8 cellular contexts compared by ENCODE assay signal in genomic region chr10:29408847-29409240, GRCh38.
A peak's percentile ranks its signal among the peaks of the same experiment; 100 is the strongest.
DNase-seq lines count a peak whose midpoint lies in the region; ATAC-seq, FAIRE-seq and TF ChIP-seq lines count a peak whose summit lies in the region.

No MANE protein-coding gene starts in this region.

- peak overlapping the region; percentile 99 for H2AFZ ChIP-seq in keratinocyte (ENCODE audit: control insufficient read depth, low read length)

- H3K4me3 ChIP-seq in heart left ventricle = peak overlapping the region; percentile 52 to 89 (median 81)
- H3K4me3 ChIP-seq in WI38 (ENCODE audit: low read depth, low read length) = peak overlapping the region; percentile 80
- H3K4me3 ChIP-seq in keratinocyte (ENCODE audit: control insufficient read depth in 2 of 3, extremely low read depth in 1 of 3, insufficient read depth in 2 of 3, low read depth in 1 of 3, low read length in 3 of 3) = peak overlapping the region; percentile 57 to 84 (median 66)
- H3K4me3 ChIP-seq in uterus = peak overlapping the region; percentile 67 to 71

- H3K4me2 ChIP-seq in keratinocyte (ENCODE audit: control insufficient read depth, extremely low read depth, insufficient read depth, low read depth, low read length) = peak overlapping the region; percentile 95

- H3K9ac ChIP-seq in keratinocyte (ENCODE audit: control insufficient read depth, extremely low read depth, insufficient read depth, low read length) = peak overlapping the region; percentile 74

- dilution Hi-C loops in keratinocyte (cut with MboI; ENCODE audit: extremely low pct_ligation_motif_present, low sequenced_read_pairs) = no loop called here

- H3K9me1 ChIP-seq in keratinocyte (ENCODE audit: control insufficient read depth, extremely low read depth, insufficient read depth, low read length) = no peaks in the 10 kb centered on the region

- H3K27ac ChIP-seq in heart left ventricle (peak overlapping the region; percentile 78 to 95 (median 90)), keratinocyte (ENCODE audit: control insufficient read depth, insufficient read depth, low read length) (peak overlapping the region; percentile 75), uterus (peak overlapping the region; percentile 92 to 96)

- DNase-seq in heart left ventricle (no peak), Right ventricle myocardium superior (no peak), keratinocyte (ENCODE audit: low read depth, low spot score) (no peak), uterus (no peak), NCI-H1105 (lab: John Stamatoyannopoulos, UW) (no peak), T1000 (lab: John Stamatoyannopoulos, UW) (no peak)
- no peak for DNase-seq in activated effector memory CD4-positive, alpha-beta T cell treated with anti-CD3 and anti-CD28 coated beads, Interleukin-2, amount 50 U/mL, for 16 hours

- H3K27me3 ChIP-seq in heart left ventricle (no peaks in the 10 kb centered on the region), keratinocyte (ENCODE audit: control insufficient read depth, extremely low read depth, insufficient read depth, low read length) (no peaks in the 10 kb centered on the region), uterus (no peaks in the 10 kb centered on the region)

- TF ChIP-seq POLR2A in heart left ventricle (IDR thresholded peaks at IDR 0.05) (no peak), uterus (IDR thresholded peaks at IDR 0.05) (no peak)

- H3K79me2 ChIP-seq in keratinocyte (ENCODE audit: control insufficient read depth, insufficient read depth, low read length) = peaks cover 45% of the 10 kb centered on the region

- no peak for FAIRE-seq in keratinocyte (lab: Jason Lieb, UNC)

- TF ChIP-seq CTCF in heart left ventricle (IDR thresholded peaks at IDR 0.05) = no peak
- no peak for TF ChIP-seq CTCF in WI38 (IDR thresholded peaks at IDR 0.05; ENCODE audit: low read depth, low read length)
- TF ChIP-seq CTCF in keratinocyte (optimal IDR thresholded peaks at IDR 0.05 in 1 of 3, IDR thresholded peaks at IDR 0.05 in 1 of 3, conservative IDR thresholded peaks at IDR 0.05 in 1 of 3; ENCODE audit: extremely low read depth in 1 of 3, insufficient read depth in 2 of 3, low read length in 3 of 3) = no peak
- TF ChIP-seq CTCF in uterus (IDR thresholded peaks at IDR 0.05) = no peak

- H3K9me3 ChIP-seq in heart left ventricle (no peaks in the 10 kb centered on the region), keratinocyte (ENCODE audit: control insufficient read depth, low read depth, low read length) (no peaks in the 10 kb centered on the region), uterus (no peaks in the 10 kb centered on the region)

- intact Hi-C loops in heart left ventricle (cut with DNase I) (loop anchor here in 1 of 10 donors (10.0 kb wide), 1 partner anchor 784 kb away; no protein-coding TSS in a partner anchor), Right ventricle myocardium superior (cut with DNase I) (no loop called here), uterus (cut with DNase I; ENCODE audit: low total_unique reads) (no loop called here)

- H3K36me3 ChIP-seq in heart left ventricle = no peaks in the 10 kb centered on the region
- H3K36me3 ChIP-seq in keratinocyte (ENCODE audit: control insufficient read depth in 2 of 2, extremely low read depth in 1 of 2, insufficient read depth in 2 of 2, low read length in 2 of 2) = no peaks in the 10 kb centered on the region
- H3K36me3 ChIP-seq in uterus = no peaks in the 10 kb centered on the region

- H3K4me1 ChIP-seq in heart left ventricle (peaks cover 0 to 42% (median 35%) of the 10 kb centered on the region in 12 donors), keratinocyte (ENCODE audit: control insufficient read depth, extremely low read depth, insufficient read depth, low read length) (peaks cover 15% of the 10 kb centered on the region), uterus (no peaks in the 10 kb centered on the region)

- H4K20me1 ChIP-seq in keratinocyte (ENCODE audit: control insufficient read depth, extremely low read depth, insufficient read depth, low read length) = peaks cover 3% of the 10 kb centered on the region

- 55 to 67% (median 61%) methylated on average over 2 of the region's 2 CpGs for WGBS in heart left ventricle, 4 donors

- no peak for ATAC-seq in heart left ventricle
- ATAC-seq in Right ventricle myocardium superior (ENCODE audit: poor library complexity) = no peak
